Comparison of ENCODE assay signal across 9 cellular contexts in the genomic region with DNA sequence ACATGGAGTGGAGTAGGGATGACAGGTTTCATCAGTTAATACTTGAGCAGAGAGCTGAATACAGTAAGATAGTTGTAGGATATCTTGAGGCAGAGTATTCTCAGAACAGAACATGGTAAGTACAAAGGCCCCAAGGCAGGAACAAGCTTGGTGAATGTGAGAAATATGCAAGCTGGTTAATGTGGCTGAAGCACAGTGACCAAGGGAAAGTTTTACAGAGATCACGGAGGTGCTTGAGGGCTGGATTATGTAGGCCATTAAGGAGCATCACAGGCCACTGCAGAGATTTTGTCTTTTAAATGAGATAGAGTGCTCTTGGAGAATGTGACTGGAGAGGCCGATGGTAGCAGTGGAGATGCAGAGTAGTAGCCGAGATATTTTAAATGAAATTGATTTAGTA. TPM values are rescaled to one million over a fixed set of nuclear protein-coding genes. Genes with fewer than 3 reads are reported as not detected.
DNase-seq lines count a peak whose midpoint lies in the region; ATAC-seq, FAIRE-seq and TF ChIP-seq lines count a peak whose summit lies in the region.
"Had no signal": no experiment of that assay in that cellular context is flagged by ENCODE, and none has a peak within 500 bp of the region (broad histone marks: within the 10 kb centered on the region; RNA-seq: fewer than 3 reads in every experiment).

No MANE protein-coding gene starts in this region.

- H3K36me3 ChIP-seq in Caco-2 (ENCODE audit: control insufficient read depth, insufficient read depth, low read length), result no peaks in the 10 kb centered on the region; the same call in 1 of the 2 replicates
- H3K36me3 ChIP-seq in KOPT-K1 (ENCODE audit: insufficient read depth, low read length), result peaks cover 9% of the 10 kb centered on the region; the same call in 1 of the 2 replicates
- H3K36me3 ChIP-seq in K562 (ENCODE audit: control insufficient read depth, insufficient read depth, low read length), result peaks cover 33% of the 10 kb centered on the region

- TF ChIP-seq EP300 in K562 (IDR thresholded peaks at IDR 0.05; ENCODE audit: low read length), result no peak

- 0 out of 2 replicates have a peak, but pooled peaks have one; percentile 31 for TF ChIP-seq POLR2A in K562 (conservative IDR thresholded peaks at IDR 0.05)

- H3K9ac ChIP-seq in K562 (ENCODE audit: insufficient read depth in 1 of 2, low read depth in 2 of 2, low read length in 2 of 2), result peak overlapping the region; percentile 82 to 93; a peak in 3 of 4 replicates

- no peak for FAIRE-seq in K562 (lab: Jason Lieb, UNC)

- H3K27me3 Mint-ChIP-seq in Caco-2 (ENCODE audit: insufficient read depth, unreplicated experiment) (no peaks in the 10 kb centered on the region), nephron progenitor cell (ENCODE audit: low read depth, poor library complexity) (no peaks in the 10 kb centered on the region)

- TF ChIP-seq CTCF in Caco-2 (IDR thresholded peaks at IDR 0.05; ENCODE audit: insufficient read depth in 1 of 2, low read depth in 1 of 2, low read length in 1 of 2, severe bottlenecking in 1 of 2, unreplicated experiment in 1 of 2) (no peak), K562 (IDR thresholded peaks at IDR 0.05 in 2 of 3, conservative IDR thresholded peaks at IDR 0.05 in 1 of 3; ENCODE audit: insufficient read depth in 2 of 3, low read depth in 1 of 3, low read length in 3 of 3) (no peak), nephron progenitor cell (IDR thresholded peaks at IDR 0.05) (no peak)

- H3K27me3 ChIP-seq in Caco-2 (replicated peaks; ENCODE audit: control insufficient read depth, insufficient read depth, low read length) (no peaks in the 10 kb centered on the region), K562 (ENCODE audit: control insufficient read depth in 2 of 2, insufficient read depth in 2 of 2, low read length in 2 of 2) (no peaks in the 10 kb centered on the region)

- H3K79me2 ChIP-seq in K562 (ENCODE audit: control insufficient read depth, insufficient read depth, low read length), result peaks cover 69% of the 10 kb centered on the region

- 7% methylated on average over 3 of the region's 3 CpGs for WGBS in K562 (ENCODE audit: insufficient coverage, low coverage, missing lambda C conversion rate)

- peaks cover 58% of the 10 kb centered on the region for H3K36me3 Mint-ChIP-seq in Caco-2 (ENCODE audit: insufficient read depth, unreplicated experiment)
- H3K36me3 Mint-ChIP-seq in nephron progenitor cell (ENCODE audit: low read depth), result no peaks in the 10 kb centered on the region

- CTCF ChIA-PET in Caco-2 (lab: Charles Lee) (no interaction called here), K562 (lab: Yijun Ruan, JAX; ENCODE audit: low intra/inter-chr PET ratio) (no interaction called here)

- H3K4me3 ChIP-seq in Caco-2 (ENCODE audit: low read depth, low read length), result no peak overlapping the region
- peak overlapping the region; percentile 60 for H3K4me3 ChIP-seq in K562
- H3K4me3 ChIP-seq: lung had no signal

- in situ Hi-C loops in K562 (cut with MboI), result no loop called here

- peak in 1 of 2 experiments; percentile 0 for DNase-seq in Caco-2
- DNase-seq in K562 (ENCODE audit: extremely low read depth in 1 of 4, low spot score in 3 of 4), result peak in 1 of 4 experiments; percentile 49
- DNase-seq in nephron progenitor cell, result no peak
- DNase-seq in DMS153 (lab: John Stamatoyannopoulos, UW), result no peak
- DNase-seq in ecto neural progenitor cell (ENCODE audit: low spot score), result no peak
- DNase-seq in sciatic nerve (ENCODE audit: low spot score), result no peak

- no peak overlapping the region for H2AFZ ChIP-seq in K562 (ENCODE audit: low read depth, low read length)

- H4K20me1 ChIP-seq in K562 (replicated peaks; ENCODE audit: control insufficient read depth, insufficient read depth, low read length), result peaks cover 30% of the 10 kb centered on the region

- H3K4me1 Mint-ChIP-seq in Caco-2 (ENCODE audit: low read depth, unreplicated experiment) (peaks cover 35% of the 10 kb centered on the region), nephron progenitor cell (peaks cover 65% of the 10 kb centered on the region)

- H3K9me3 ChIP-seq in Caco-2 (no peaks in the 10 kb centered on the region), KOPT-K1 (ENCODE audit: insufficient read depth, low read length, poor library complexity, severe bottlenecking) (no peaks in the 10 kb centered on the region), K562 (replicated peaks; ENCODE audit: control insufficient read depth, insufficient read depth, low read depth, low read length) (no peaks in the 10 kb centered on the region)

- ATAC-seq in K562 (no peak), sciatic nerve (no peak), HG02885 (IDR thresholded peaks at IDR 0.05; ENCODE audit: poor library complexity, unreplicated experiment) (no peak)

- intact Hi-C loops in Caco-2 (cut with micrococcal nuclease; ENCODE audit: unreplicated experiment) (no loop called here), K562 (cut with micrococcal nuclease) (no loop called here), sciatic nerve (cut with DNase I) (no loop called here)

- H3K4me1 ChIP-seq in Caco-2 (peaks cover 47% of the 10 kb centered on the region), K562 (replicated peaks in 1 of 2; ENCODE audit: control insufficient read depth in 2 of 2, insufficient read depth in 2 of 2, low read length in 2 of 2) (peaks cover 5 to 29% of the 10 kb centered on the region in 2 experiments; a peak in 4 of 5 replicates)

- H3K9me3 Mint-ChIP-seq in Caco-2 (ENCODE audit: unreplicated experiment) (no peaks in the 10 kb centered on the region), nephron progenitor cell (no peaks in the 10 kb centered on the region)

- POLR2A ChIA-PET in Caco-2 (lab: Charles Lee) (interaction anchor here (0.9 kb wide), 1 partner anchor 41 kb away, joined by 4 read pairs; a partner anchor contains a TSS), K562 (lab: Yijun Ruan, JAX) (interaction anchor here (1.1 to 3.2 kb wide), 2 partner anchors 40 to 378 kb away, joined by 7 to 39 read pairs; a partner anchor contains a TSS)

- peak overlapping the region; percentile 92 for H3K27ac ChIP-seq in KOPT-K1 (ENCODE audit: low read depth, low read length, poor library complexity, severe bottlenecking)
- H3K27ac ChIP-seq in K562 (ENCODE audit: extremely low read depth, low read depth, low read length), result peak overlapping the region; percentile 81

- no peak for TF ChIP-seq RAD21 in K562 (CRISPR knock-in tag; conservative IDR thresholded peaks at IDR 0.05 in 1 of 2, IDR thresholded peaks at IDR 0.05 in 1 of 2)

- H3K4me3 Mint-ChIP-seq in Caco-2 (ENCODE audit: unreplicated experiment) (peak overlapping the region; percentile 84), nephron progenitor cell (peak overlapping the region; percentile 88)

- H3K4me2 ChIP-seq in K562 (ENCODE audit: insufficient read depth, low read length), result peak overlapping the region; percentile 84

- H3K27ac Mint-ChIP-seq in Caco-2 (ENCODE audit: unreplicated experiment), result peak overlapping the region; percentile 87
- peak overlapping the region; percentile 89 for H3K27ac Mint-ChIP-seq in nephron progenitor cell

- H3K9me1 ChIP-seq in K562 (ENCODE audit: control insufficient read depth, insufficient read depth, low read length), result no peaks in the 10 kb centered on the region

- BruUV-seq in Caco-2 (replicated peaks; lab: Mats Ljungman, UMichigan) (no TSS peak), K562 (replicated peaks; lab: Mats Ljungman, UMichigan) (no TSS peak)

TF ChIP-seq in K562, 482 proteins besides CTCF, POLR2A, EP300 and RAD21 (continues in another document):
- TF ChIP-seq, protein P1, sequence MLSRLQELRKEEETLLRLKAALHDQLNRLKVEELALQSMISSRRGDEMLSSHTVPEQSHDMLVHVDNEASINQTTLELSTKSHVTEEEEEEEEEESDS (CRISPR knock-in tag; IDR thresholded peaks at IDR 0.05), result no peak
- no peak for TF ChIP-seq GABPB1 (CRISPR knock-in tag; IDR thresholded peaks at IDR 0.05)
- no peak for TF ChIP-seq ZNF184 (CRISPR knock-in tag; IDR thresholded peaks at IDR 0.05)
- TF ChIP-seq, protein P2, sequence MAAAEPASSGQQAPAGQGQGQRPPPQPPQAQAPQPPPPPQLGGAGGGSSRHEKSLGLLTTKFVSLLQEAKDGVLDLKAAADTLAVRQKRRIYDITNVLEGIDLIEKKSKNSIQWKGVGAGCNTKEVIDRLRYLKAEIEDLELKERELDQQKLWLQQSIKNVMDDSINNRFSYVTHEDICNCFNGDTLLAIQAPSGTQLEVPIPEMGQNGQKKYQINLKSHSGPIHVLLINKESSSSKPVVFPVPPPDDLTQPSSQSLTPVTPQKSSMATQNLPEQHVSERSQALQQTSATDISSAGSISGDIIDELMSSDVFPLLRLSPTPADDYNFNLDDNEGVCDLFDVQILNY (CRISPR knock-in tag; IDR thresholded peaks at IDR 0.05), result no peak
- peak; percentile 4; the same call in 1 of the 2 replicates for TF ChIP-seq POLR2G (IDR thresholded peaks at IDR 0.05; ENCODE audit: low read depth, low read length)
- TF ChIP-seq ZNF316 (IDR thresholded peaks at IDR 0.05), result peak; percentile 48; the same call in 1 of the 2 replicates
- peak; percentile 18; the same call in 1 of the 2 replicates for TF ChIP-seq ZFX (CRISPR knock-in tag; IDR thresholded peaks at IDR 0.05)
- TF ChIP-seq ZBTB17 (CRISPR knock-in tag; IDR thresholded peaks at IDR 0.05), result no peak

RNA-seq across cellular contexts. Expression of a gene that starts 54.0 kb away (rescaled TPM):
- total RNA-seq in Caco-2 (2022), result 22.7 and 22.9 TPM in 2 replicates
- 0.72 and 1.8 TPM in 2 replicates for total RNA-seq in K562 (2011; cell fraction: chromatin; rRNA removed; ENCODE audit: low replicate concordance)
- total RNA-seq in K562 (2011; cell fraction: nucleolus; rRNA removed), result 1.3 and 1.7 TPM in 2 replicates
- 2.4 and 2.7 TPM in 2 replicates for total RNA-seq in K562 (2011; cell fraction: nucleoplasm; rRNA removed)
- 0.18 and 0.53 TPM in 2 replicates for total RNA-seq in K562 (2014; rRNA removed)
- total RNA-seq in K562 (2014; rRNA removed; fragmentation: Illumina TruSeq; extraction: Trizol), result 0.58 and 1.4 TPM in 2 replicates
- 0.19 and 0.40 TPM in 2 replicates for total RNA-seq in K562 (2015; rRNA removed; fragmentation: Illumina TruSeq; extraction: Trizol)
- 0.76 and 0.82 TPM in 2 replicates for total RNA-seq in K562 (2021)
- polyA plus RNA-seq in K562 (2011; rRNA removed), result 0.28 and 0.42 TPM in 2 replicates
- 0.24 and 0.46 TPM in 2 replicates for polyA plus RNA-seq in K562 (2011; cell fraction: cytosol; rRNA removed)
- polyA plus RNA-seq in K562 (2011; cell fraction: nucleus; rRNA removed), result 1.7 and 2.6 TPM in 2 replicates
- 0.14 and 0.24 TPM in 2 replicates for polyA plus RNA-seq in K562 (2012)
- polyA plus RNA-seq in K562 (2014; fragmentation: Illumina TruSeq; extraction: Trizol), result 0.18 TPM in 1 of 2 replicates, not detected in the other
- not detected for polyA plus RNA-seq in K562 (2014; fragmentation: Nextera tagmentation; extraction: Ambion mirVana)
- 0.43 and 1.2 TPM in 2 replicates for polyA plus RNA-seq in K562 (2014; rRNA removed)
- 0.21 TPM in 1 of 2 replicates, not detected in the other for polyA minus RNA-seq in K562 (2011; rRNA and poly(A)+ RNA removed)
- not detected in 2 replicates for polyA minus RNA-seq in K562 (2011; cell fraction: cytosol; rRNA and poly(A)+ RNA removed)
- polyA minus RNA-seq in K562 (2011; cell fraction: nucleus; rRNA and poly(A)+ RNA removed), result 0.67 and 1.4 TPM in 2 replicates
- total RNA-seq in sciatic nerve, result 13.7 TPM
